In genomic region chr3:49093853-49094767, GRCh38 we compare ENCODE assay signal across 8 cellular contexts. TPM values are rescaled to one million over a fixed set of nuclear protein-coding genes. Genes with fewer than 3 reads are reported as not detected.
A peak's percentile ranks its signal among the peaks of the same experiment; 100 is the strongest.
DNase-seq lines count a peak whose midpoint lies in the region; ATAC-seq and TF ChIP-seq lines count a peak whose summit lies in the region.

TSS of gene QRICH1 (minus strand) at chr3:49094071. CDS start at chr3:49077017, 17,054 bp downstream.

- dilution Hi-C loops in mammary epithelial cell (cut with HindIII; ENCODE audit: low sequenced_read_pairs): no loop called here

- H3K27ac ChIP-seq in WERI-Rb-1 (peak within 1 kb of the TSS; percentile 98), mammary epithelial cell (ENCODE audit: insufficient read depth, low read depth, low read length) (peak within 1 kb of the TSS; percentile 90), smooth muscle cell (ENCODE audit: low read depth) (peak within 1 kb of the TSS; percentile 99)

- H3K4me1 ChIP-seq in mammary epithelial cell (ENCODE audit: insufficient read depth, low read length) (peaks cover 11% of the 10 kb centered on the region), smooth muscle cell (ENCODE audit: low read depth) (peaks cover 13% of the 10 kb centered on the region)

- WGBS in mammary epithelial cell (ENCODE audit: low coverage, missing lambda C conversion rate): 0% methylated on average over 29 of the region's 65 CpGs
- 1% methylated on average over 51 of the region's 65 CpGs for WGBS in smooth muscle cell (ENCODE audit: low lambda C conversion rate)

- ATAC-seq in GM18907 (IDR thresholded peaks at IDR 0.05; ENCODE audit: unreplicated experiment): peak; percentile 79
- peak; percentile 75 for ATAC-seq in HG03159 (IDR thresholded peaks at IDR 0.05; ENCODE audit: unreplicated experiment)

- intact Hi-C loops in mammary epithelial cell (cut with micrococcal nuclease): loop anchor here (1.0 to 5.0 kb wide), 4 partner anchors 26 to 432 kb away; partner anchors contain the start of genes CELSR3, LAMB2 and USP19

- peaks cover 34% of the 10 kb centered on the region for H3F3A ChIP-seq in smooth muscle cell (ENCODE audit: low read depth)

- peak; percentile 73 for TF ChIP-seq CTCF in WERI-Rb-1 (IDR thresholded peaks at IDR 0.05; ENCODE audit: low read depth, low read length)
- peak; percentile 65 to 66 for TF ChIP-seq CTCF in mammary epithelial cell (conservative IDR thresholded peaks at IDR 0.05 in 1 of 2, IDR thresholded peaks at IDR 0.05 in 1 of 2; ENCODE audit: extremely low read depth in 1 of 2, insufficient read depth in 1 of 2, low read depth in 1 of 2, low read length in 2 of 2)
- TF ChIP-seq CTCF in smooth muscle cell (IDR thresholded peaks at IDR 0.05; ENCODE audit: borderline replicate concordance, insufficient read depth, poor library complexity, severe bottlenecking): peak; percentile 41

- DNase-seq in AG08396 (ENCODE audit: low spot score): peak; percentile 95
- peak; percentile 99 for DNase-seq in NCI-H2227 (lab: John Stamatoyannopoulos, UW; ENCODE audit: unreplicated experiment)
- peak; percentile 98 for DNase-seq in WERI-Rb-1
- peak; percentile 99 for DNase-seq in mammary epithelial cell
- peak; percentile 90 for DNase-seq in iPS-NIHi11 (ENCODE audit: low spot score)
- peak; percentile 99 for DNase-seq in smooth muscle cell (lab: John Stamatoyannopoulos, UW; ENCODE audit: unreplicated experiment)

- H3K27me3 ChIP-seq in WERI-Rb-1 (ENCODE audit: insufficient read depth, low read depth, severe bottlenecking) (no peaks in the 10 kb centered on the region), mammary epithelial cell (ENCODE audit: insufficient read depth, low read length) (no peaks in the 10 kb centered on the region), smooth muscle cell (ENCODE audit: low read depth) (no peaks in the 10 kb centered on the region)

- no TSS peak for BruUV-seq in mammary epithelial cell (replicated peaks; lab: Mats Ljungman, UMichigan)

- in situ Hi-C loops in mammary epithelial cell (cut with MboI; ENCODE audit: low sequenced_read_pairs in 2 of 2): no loop called here

- H4K20me1 ChIP-seq in mammary epithelial cell (ENCODE audit: insufficient read depth, low read length) (no peaks in the 10 kb centered on the region), smooth muscle cell (ENCODE audit: low read depth) (peaks cover 41% of the 10 kb centered on the region)

- H3K9ac ChIP-seq in mammary epithelial cell (ENCODE audit: insufficient read depth, low read length): peak within 1 kb of the TSS; percentile 95
- peak within 1 kb of the TSS; percentile 98 for H3K9ac ChIP-seq in smooth muscle cell (ENCODE audit: low read depth)

- H3K36me3 ChIP-seq in WERI-Rb-1 (peaks cover 46% of the 10 kb centered on the region), mammary epithelial cell (ENCODE audit: insufficient read depth, low read length) (peaks cover 14% of the 10 kb centered on the region), smooth muscle cell (ENCODE audit: low read depth) (no peaks in the 10 kb centered on the region)

- H3K4me3 ChIP-seq in WERI-Rb-1 (ENCODE audit: low read depth, low read length): peak within 1 kb of the TSS; percentile 80
- peak within 1 kb of the TSS; percentile 72 to 84 (median 80) for H3K4me3 ChIP-seq in mammary epithelial cell (replicated peaks in 1 of 3; ENCODE audit: insufficient read depth in 1 of 3, low read depth in 2 of 3, low read length in 3 of 3)
- H3K4me3 ChIP-seq in smooth muscle cell: peak within 1 kb of the TSS; percentile 86

- H2AFZ ChIP-seq in mammary epithelial cell (ENCODE audit: low read depth, low read length) (peak within 1 kb of the TSS; percentile 81), smooth muscle cell (ENCODE audit: low read depth) (peak within 1 kb of the TSS; percentile 19)

- peak within 1 kb of the TSS; percentile 82 for H3K4me2 ChIP-seq in mammary epithelial cell (ENCODE audit: insufficient read depth, low read depth, low read length)
- H3K4me2 ChIP-seq in smooth muscle cell: peak within 1 kb of the TSS; percentile 94

- CTCF ChIA-PET in mammary epithelial cell (lab: Charles Lee; ENCODE audit: low non-redundant PET): interaction anchor here (0.5 to 1.4 kb wide), 8 partner anchors 13 to 483 kb away, joined by 3 to 11 read pairs (median 4); partner anchors contain the start of genes DAG1, KLHDC8B, LAMB2 and WDR6

- peaks cover 43% of the 10 kb centered on the region for H3K79me2 ChIP-seq in mammary epithelial cell (ENCODE audit: insufficient read depth, low read length)
- H3K79me2 ChIP-seq in smooth muscle cell (ENCODE audit: low read depth): peaks cover 40% of the 10 kb centered on the region

- no peaks in the 10 kb centered on the region for H3K9me3 ChIP-seq in WERI-Rb-1 (ENCODE audit: severe bottlenecking)
- no peaks in the 10 kb centered on the region for H3K9me3 ChIP-seq in mammary epithelial cell (replicated peaks; ENCODE audit: insufficient read depth, low read length)
- H3K9me3 ChIP-seq in smooth muscle cell (replicated peaks; ENCODE audit: low read depth): no peaks in the 10 kb centered on the region

RNA-seq across cellular contexts. Expression of gene QRICH1, which starts in this region (rescaled TPM):
- total RNA-seq in mammary epithelial cell (10 to 100 TPM; 88.7 to 89.7 TPM), smooth muscle cell (62.0 and 76.4 TPM in 2 replicates)
- polyA plus RNA-seq in mammary epithelial cell (72.2 TPM), smooth muscle cell (38.2 and 48.8 TPM in 2 replicates)
- 248 TPM for polyA minus RNA-seq in mammary epithelial cell

Comparison
In these comparisons a context has a peak if more than half of its experiments do, and no peak if none do; other contexts are left out.
1. Peak in every context shown above with its lines: DNase-seq, ATAC-seq, H3K4me3 ChIP-seq and H3K27ac ChIP-seq.